Comparison of ENCODE assay signal across 27 cellular contexts in the genomic region with DNA sequence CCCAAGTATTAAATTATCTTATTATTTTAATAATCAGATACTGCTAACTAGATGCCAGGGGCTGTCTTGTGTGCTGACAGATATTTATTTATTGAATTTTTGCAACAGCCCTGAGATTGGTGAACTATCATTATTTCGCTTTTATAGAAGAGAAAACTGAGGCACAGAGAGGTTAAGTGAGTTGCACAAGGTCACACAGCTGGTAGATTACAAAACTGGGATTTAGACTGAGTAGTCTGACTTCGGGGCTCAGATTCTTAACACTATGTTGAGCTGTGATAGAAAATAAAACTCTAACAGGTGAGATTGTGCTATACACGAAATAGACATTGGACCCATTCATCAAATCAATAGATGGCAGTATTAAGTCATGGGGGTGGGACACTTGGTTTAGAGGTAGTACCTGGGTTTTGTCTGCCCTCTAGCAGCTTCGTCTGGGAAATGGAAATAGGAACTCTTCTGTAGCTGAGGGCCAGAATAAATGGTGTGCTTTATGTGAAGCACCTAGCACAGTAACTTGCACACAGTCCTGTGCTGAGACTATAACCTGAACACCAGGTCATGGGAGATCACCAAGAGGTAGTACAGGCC.
A peak's percentile ranks its signal among the peaks of the same experiment; 100 is the strongest.
DNase-seq lines count a peak whose midpoint lies in the region; ATAC-seq and TF ChIP-seq lines count a peak whose summit lies in the region.
"Had no signal": no experiment of that assay in that cellular context is flagged by ENCODE, and none has a peak within 500 bp of the region (broad histone marks: within the 10 kb centered on the region; RNA-seq: fewer than 3 reads in every experiment).

No MANE protein-coding gene starts in this region.

- no peak overlapping the region for H3K4me3 Mint-ChIP-seq in CD8-positive, alpha-beta T cell
- H3K4me3 Mint-ChIP-seq: activated CD4-positive, alpha-beta memory T cell treated with anti-CD3 and anti-CD28 coated beads for 36 hours; activated T-helper 17 cell treated with anti-CD3 and anti-CD28 coated beads, Interleukin-2, amount 50 U/mL, for 72 hours; natural killer cell; T-cell had no signal

- POLR2A ChIA-PET in CD8-positive, alpha-beta T cell (lab: Charles Lee) = no interaction called here
- POLR2A ChIA-PET in HEK293 (lab: Yijun Ruan, JAX) = interaction anchor here (0.6 kb wide), 1 partner anchor 277 kb away, joined by 6 read pairs; no protein-coding TSS in a partner anchor

- no peaks in the 10 kb centered on the region for H3K27me3 ChIP-seq in CD8-positive, alpha-beta T cell (ENCODE audit: insufficient read depth, low read length)
- H3K27me3 ChIP-seq: BLaER1, breast epithelium, SJSA1, transverse colon had no signal

- no peaks in the 10 kb centered on the region for H3K27me3 Mint-ChIP-seq in CD8-positive, alpha-beta T cell (ENCODE audit: low read depth)
- H3K27me3 Mint-ChIP-seq: activated CD4-positive, alpha-beta memory T cell treated with anti-CD3 and anti-CD28 coated beads for 36 hours; activated T-helper 17 cell treated with anti-CD3 and anti-CD28 coated beads, Interleukin-2, amount 50 U/mL, for 72 hours; T-cell had no signal

- ATAC-seq in CD8-positive, alpha-beta T cell = no peak
- ATAC-seq in left lobe of liver (peak; percentile 64), HG03280 (IDR thresholded peaks at IDR 0.05; ENCODE audit: unreplicated experiment) (no peak), HG03565 (IDR thresholded peaks at IDR 0.05; ENCODE audit: unreplicated experiment) (no peak)
- ATAC-seq: activated CD4-positive, CD25-positive, alpha-beta regulatory T cell treated with anti-CD3 and anti-CD28 coated beads, Interleukin-2, amount 50 U/mL, for 24 hours; activated naive CD4-positive, alpha-beta T cell treated with anti-CD3 and anti-CD28 coated beads, Interleukin-2, amount 50 U/mL, for 72 hours; activated T-helper 17 cell treated with anti-CD3 and anti-CD28 coated beads, Interleukin-2, amount 50 U/mL, for 72 hours; lower lobe of right lung; natural killer cell; T-cell had no signal

- TF ChIP-seq CTCF in CD8-positive, alpha-beta T cell (IDR thresholded peaks at IDR 0.05) = no peak
- TF ChIP-seq CTCF in HEK293 (tag by site-specific recombination; IDR thresholded peaks at IDR 0.05) = no peak

- H3K36me3 Mint-ChIP-seq in CD8-positive, alpha-beta T cell = peaks cover 45% of the 10 kb centered on the region
- H3K36me3 Mint-ChIP-seq: activated naive CD4-positive, alpha-beta T cell treated with anti-CD3 and anti-CD28 coated beads, Interleukin-2, amount 50 U/mL, for 72 hours; natural killer cell had no signal

- peaks cover 17% of the 10 kb centered on the region for H3K4me1 Mint-ChIP-seq in CD8-positive, alpha-beta T cell (ENCODE audit: low read depth)

- H3K9me3 ChIP-seq in CD8-positive, alpha-beta T cell (ENCODE audit: low read length) = no peaks in the 10 kb centered on the region
- H3K9me3 ChIP-seq in HEK293 (ENCODE audit: control insufficient read depth, insufficient read depth, low read depth, low read length) = no peaks in the 10 kb centered on the region
- H3K9me3 ChIP-seq: breast epithelium, Caco-2, lower lobe of right lung, SJSA1, transverse colon had no signal

- intact Hi-C loops in CD8-positive, alpha-beta T cell (cut with DNase I, micrococcal nuclease) = no loop called here

- no peak overlapping the region for H3K27ac ChIP-seq in CD8-positive, alpha-beta T cell (ENCODE audit: low read depth, low read length)
- no peak overlapping the region for H3K27ac ChIP-seq in HEK293 (ENCODE audit: extremely low read depth, low read depth, low read length)
- H3K27ac ChIP-seq: BLaER1, breast epithelium, epithelial cell of prostate, lower lobe of right lung, SJSA1, transverse colon had no signal

- H3K27ac Mint-ChIP-seq in CD8-positive, alpha-beta T cell = peak overlapping the region; percentile 10
- H3K27ac Mint-ChIP-seq: activated CD4-positive, alpha-beta memory T cell treated with anti-CD3 and anti-CD28 coated beads for 36 hours; activated naive CD4-positive, alpha-beta T cell treated with anti-CD3 and anti-CD28 coated beads, Interleukin-2, amount 50 U/mL, for 72 hours; activated T-helper 17 cell treated with anti-CD3 and anti-CD28 coated beads, Interleukin-2, amount 50 U/mL, for 72 hours; natural killer cell; T-cell had no signal

- CTCF ChIA-PET in CD8-positive, alpha-beta T cell (lab: Charles Lee) = interaction anchor here (0.6 to 1.6 kb wide), 2 partner anchors 41 to 46 kb away, joined by 3 to 4 read pairs; no protein-coding TSS in a partner anchor
- CTCF ChIA-PET in HEK293 (lab: Yijun Ruan, JAX) = interaction anchor here (0.6 to 0.9 kb wide), 5 partner anchors 18 to 533 kb away, joined by 3 to 5 read pairs (median 4); no protein-coding TSS in a partner anchor

- H3K36me3 ChIP-seq in CD8-positive, alpha-beta T cell (ENCODE audit: insufficient read depth, low read length) = no peaks in the 10 kb centered on the region
- peaks cover 0 to 9% of the 10 kb centered on the region in 2 experiments; a peak in 1 of 3 replicates for H3K36me3 ChIP-seq in HEK293 (ENCODE audit: control insufficient read depth in 2 of 2, insufficient read depth in 1 of 2, low read length in 2 of 2)
- H3K36me3 ChIP-seq: breast epithelium, SJSA1, transverse colon had no signal

- no peak overlapping the region for H3K4me3 ChIP-seq in CD8-positive, alpha-beta T cell (ENCODE audit: low read depth, low read length)
- no peak overlapping the region for H3K4me3 ChIP-seq in HEK293 (ENCODE audit: low read depth, low read length)
- H3K4me3 ChIP-seq: BLaER1, breast epithelium, lower lobe of right lung, SJSA1, transverse colon had no signal

- no peaks in the 10 kb centered on the region for H3K4me1 ChIP-seq in CD8-positive, alpha-beta T cell (ENCODE audit: insufficient read depth, low read length)
- no peaks in the 10 kb centered on the region for H3K4me1 ChIP-seq in HEK293 (ENCODE audit: control insufficient read depth, insufficient read depth, low read length)
- H3K4me1 ChIP-seq: BLaER1, breast epithelium, Caco-2, lower lobe of right lung, SJSA1, transverse colon had no signal

- DNase-seq in CD8-positive, alpha-beta T cell = no peak
- DNase-seq in RPMI8226 (peak; percentile 31), left lobe of liver (ENCODE audit: low spot score) (no peak), DMS79 (lab: John Stamatoyannopoulos, UW) (no peak)
- DNase-seq: activated CD4-positive, alpha-beta memory T cell treated with anti-CD3 and anti-CD28 coated beads for 36 hours; effector CD4-positive, alpha-beta T cell; EL; KG1; kidney; lower lobe of right lung; natural killer cell; NCI-H1417 treated with DMSO at 0.1 percent for 48 hours; NCI-H2107; occipital lobe; T-cell; transverse colon had no signal

- H3K9me3 Mint-ChIP-seq in CD8-positive, alpha-beta T cell = no peaks in the 10 kb centered on the region
- H3K9me3 Mint-ChIP-seq: activated CD4-positive, alpha-beta memory T cell treated with anti-CD3 and anti-CD28 coated beads for 36 hours; activated naive CD4-positive, alpha-beta T cell treated with anti-CD3 and anti-CD28 coated beads, Interleukin-2, amount 50 U/mL, for 72 hours; activated T-helper 17 cell treated with anti-CD3 and anti-CD28 coated beads, Interleukin-2, amount 50 U/mL, for 72 hours; natural killer cell; T-cell had no signal

TF ChIP-seq in HEK293, 187 proteins besides CTCF, POLR2A, EP300 and RAD21:
- TF ChIP-seq ZNF114 (tag by site-specific recombination; IDR thresholded peaks at IDR 0.05) (no peak), ZNF768 (tag by site-specific recombination; IDR thresholded peaks at IDR 0.05) (peak; percentile 43; the same call in 1 of the 2 replicates), ZNF670 (tag by site-specific recombination; IDR thresholded peaks at IDR 0.05; ENCODE audit: low read depth) (no peak)
- TF ChIP-seq, protein P1, sequence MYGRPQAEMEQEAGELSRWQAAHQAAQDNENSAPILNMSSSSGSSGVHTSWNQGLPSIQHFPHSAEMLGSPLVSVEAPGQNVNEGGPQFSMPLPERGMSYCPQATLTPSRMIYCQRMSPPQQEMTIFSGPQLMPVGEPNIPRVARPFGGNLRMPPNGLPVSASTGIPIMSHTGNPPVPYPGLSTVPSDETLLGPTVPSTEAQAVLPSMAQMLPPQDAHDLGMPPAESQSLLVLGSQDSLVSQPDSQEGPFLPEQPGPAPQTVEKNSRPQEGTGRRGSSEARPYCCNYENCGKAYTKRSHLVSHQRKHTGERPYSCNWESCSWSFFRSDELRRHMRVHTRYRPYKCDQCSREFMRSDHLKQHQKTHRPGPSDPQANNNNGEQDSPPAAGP (tag by site-specific recombination; IDR thresholded peaks at IDR 0.05) = no peak
